ENCODE assay signal across 13 cellular contexts in the genomic region with DNA sequence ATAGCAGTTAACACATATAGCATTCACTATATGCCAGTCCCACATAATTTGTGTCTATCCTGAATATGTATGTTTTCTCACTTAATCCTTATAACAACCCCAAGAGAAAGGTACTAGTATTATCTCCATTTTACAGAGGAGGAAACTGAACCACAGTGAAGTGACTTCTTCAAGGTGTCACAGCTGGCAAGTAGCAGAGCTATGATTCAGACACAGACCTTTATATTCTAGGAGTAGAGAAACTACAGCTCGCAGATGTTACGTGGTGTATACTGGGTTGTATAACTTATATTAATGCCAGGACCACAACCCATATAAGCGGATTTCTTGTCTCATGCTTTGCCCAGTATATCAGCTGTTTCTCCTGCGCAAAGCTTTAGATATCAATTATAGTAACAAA. TPM values are rescaled to one million over a fixed set of nuclear protein-coding genes. Genes with fewer than 3 reads are reported as not detected.
DNase-seq lines count a peak whose midpoint lies in the region; ATAC-seq lines count a peak whose summit lies in the region.
"Had no signal": no experiment of that assay in that cellular context is flagged by ENCODE, and none has a peak within 500 bp of the region (broad histone marks: within the 10 kb centered on the region; RNA-seq: fewer than 3 reads in every experiment).

No MANE protein-coding gene starts in this region.

- peak overlapping the region; percentile 52 for H3K27ac ChIP-seq in KOPT-K1 (ENCODE audit: low read depth, low read length, poor library complexity, severe bottlenecking)
- H3K27ac ChIP-seq: upper lobe of left lung had no signal

- no peaks in the 10 kb centered on the region for H3K27me3 ChIP-seq in MG63
- H3K27me3 ChIP-seq: esophagus muscularis mucosa, upper lobe of left lung had no signal

- peak overlapping the region; percentile 17 for H3K27ac Mint-ChIP-seq in activated CD4-positive, alpha-beta T cell treated with anti-CD3 and anti-CD28 coated beads, Interleukin-2, amount 10 ng/mL, durations not matched to agents 24 days and 14 days
- no peak overlapping the region for H3K27ac Mint-ChIP-seq in activated naive CD8-positive, alpha-beta T cell treated with anti-CD3 and anti-CD28 coated beads, Interleukin-2, amount 50 U/mL, for 24 hours
- H3K27ac Mint-ChIP-seq in natural killer cell treated with Interleukin-12 subunit alpha and Interleukin-12 subunit beta and Interleukin-15 and Interleukin-18, amount 100 ng/mL, for 72 hours = peak overlapping the region; percentile 76 to 86
- H3K27ac Mint-ChIP-seq in activated T-helper 2 cell treated with anti-CD3 and anti-CD28 coated beads, Interferon-gamma antibody, Interleukin-2, Interleukin-4, amounts not matched to agents 10 μg/mL and 5 μg/mL and 100 μg/mL, durations not matched to agents 14 hours and 24 hours and 36 hours = no peak overlapping the region

- peaks cover 61% of the 10 kb centered on the region for H3K36me3 Mint-ChIP-seq in activated CD4-positive, alpha-beta T cell treated with anti-CD3 and anti-CD28 coated beads, Interleukin-2, amount 10 ng/mL, durations not matched to agents 24 days and 14 days (ENCODE audit: low read depth)
- H3K36me3 Mint-ChIP-seq in activated naive CD8-positive, alpha-beta T cell treated with anti-CD3 and anti-CD28 coated beads, Interleukin-2, amount 50 U/mL, for 24 hours (ENCODE audit: low read depth) = peaks cover 46% of the 10 kb centered on the region
- H3K36me3 Mint-ChIP-seq in natural killer cell treated with Interleukin-12 subunit alpha and Interleukin-12 subunit beta and Interleukin-15 and Interleukin-18, amount 100 ng/mL, for 72 hours = peaks cover 45% of the 10 kb centered on the region
- H3K36me3 Mint-ChIP-seq in activated T-helper 2 cell treated with anti-CD3 and anti-CD28 coated beads, Interferon-gamma antibody, Interleukin-2, Interleukin-4, amounts not matched to agents 10 μg/mL and 5 μg/mL and 100 μg/mL, durations not matched to agents 14 hours and 24 hours and 36 hours (ENCODE audit: low read depth) = peaks cover 70% of the 10 kb centered on the region

- peaks cover 31% of the 10 kb centered on the region for H3K4me1 Mint-ChIP-seq in activated CD4-positive, alpha-beta T cell treated with anti-CD3 and anti-CD28 coated beads, Interleukin-2, amount 10 ng/mL, durations not matched to agents 24 days and 14 days
- H3K4me1 Mint-ChIP-seq in activated naive CD8-positive, alpha-beta T cell treated with anti-CD3 and anti-CD28 coated beads, Interleukin-2, amount 50 U/mL, for 24 hours = peaks cover 54% of the 10 kb centered on the region
- peaks cover 45 to 55% of the 10 kb centered on the region in 2 donors for H3K4me1 Mint-ChIP-seq in natural killer cell treated with Interleukin-12 subunit alpha and Interleukin-12 subunit beta and Interleukin-15 and Interleukin-18, amount 100 ng/mL, for 72 hours (ENCODE audit: low read depth in 2 of 2)
- peaks cover 29% of the 10 kb centered on the region for H3K4me1 Mint-ChIP-seq in activated T-helper 2 cell treated with anti-CD3 and anti-CD28 coated beads, Interferon-gamma antibody, Interleukin-2, Interleukin-4, amounts not matched to agents 10 μg/mL and 5 μg/mL and 100 μg/mL, durations not matched to agents 14 hours and 24 hours and 36 hours (ENCODE audit: low read depth)

- H3K4me3 Mint-ChIP-seq in activated CD4-positive, alpha-beta T cell treated with anti-CD3 and anti-CD28 coated beads, Interleukin-2, amount 10 ng/mL, durations not matched to agents 24 days and 14 days = no peak overlapping the region
- H3K4me3 Mint-ChIP-seq in activated naive CD8-positive, alpha-beta T cell treated with anti-CD3 and anti-CD28 coated beads, Interleukin-2, amount 50 U/mL, for 24 hours = no peak overlapping the region
- peak overlapping the region; percentile 67 for H3K4me3 Mint-ChIP-seq in natural killer cell treated with Interleukin-12 subunit alpha and Interleukin-12 subunit beta and Interleukin-15 and Interleukin-18, amount 100 ng/mL, for 72 hours
- no peak overlapping the region for H3K4me3 Mint-ChIP-seq in activated T-helper 2 cell treated with anti-CD3 and anti-CD28 coated beads, Interferon-gamma antibody, Interleukin-2, Interleukin-4, amounts not matched to agents 10 μg/mL and 5 μg/mL and 100 μg/mL, durations not matched to agents 14 hours and 24 hours and 36 hours (ENCODE audit: low read depth)
- H3K4me3 Mint-ChIP-seq: activated naive CD4-positive, alpha-beta T cell treated with anti-CD3 and anti-CD28 coated beads, Interleukin-2, amount 10 ng/mL, durations not matched to agents 7 days and 5 days had no signal

- no peak for DNase-seq in activated CD4-positive, alpha-beta T cell treated with anti-CD3 and anti-CD28 coated beads, Interleukin-2, amount 10 ng/mL, durations not matched to agents 24 days and 14 days
- DNase-seq in activated CD4-positive, alpha-beta T cell treated with anti-CD3 and anti-CD28 coated beads for 4 hours = no peak
- no peak for DNase-seq in activated naive CD8-positive, alpha-beta T cell treated with anti-CD3 and anti-CD28 coated beads, Interleukin-2, amount 50 U/mL, for 24 hours
- DNase-seq in natural killer cell treated with Interleukin-12 subunit alpha and Interleukin-12 subunit beta and Interleukin-15 and Interleukin-18, amount 100 ng/mL, for 72 hours (ENCODE audit: low spot score) = no peak
- DNase-seq in MG63 (no peak), DMS153 (lab: John Stamatoyannopoulos, UW) (no peak)
- DNase-seq in activated T-helper 2 cell treated with anti-CD3 and anti-CD28 coated beads, Interferon-gamma antibody, Interleukin-2, Interleukin-4, amounts not matched to agents 10 μg/mL and 5 μg/mL and 100 μg/mL, durations not matched to agents 14 hours and 24 hours and 36 hours (ENCODE audit: low spot score) = no peak
- DNase-seq: GOT3, left ventricle myocardium superior had no signal

- intact Hi-C loops in activated CD4-positive, alpha-beta T cell treated with anti-CD3 and anti-CD28 coated beads, Interleukin-2, amount 10 ng/mL, durations not matched to agents 24 days and 14 days (cut with micrococcal nuclease) = loop anchor here (1.0 to 10.0 kb wide), 6 partner anchors 42 to 1326 kb away; no protein-coding TSS in a partner anchor
- intact Hi-C loops in activated T-helper 2 cell treated with anti-CD3 and anti-CD28 coated beads, Interferon-gamma antibody, Interleukin-2, Interleukin-4, amounts not matched to agents 10 μg/mL and 5 μg/mL and 100 μg/mL, durations not matched to agents 14 hours and 24 hours and 36 hours (cut with micrococcal nuclease) = loop anchor here (1.0 to 5.0 kb wide), 5 partner anchors 12 to 409 kb away; no protein-coding TSS in a partner anchor

- H3K36me3 ChIP-seq in KOPT-K1 (ENCODE audit: insufficient read depth, low read length) (peaks cover 74% of the 10 kb centered on the region), MG63 (no peaks in the 10 kb centered on the region)

- no peaks in the 10 kb centered on the region for H3K9me3 ChIP-seq in KOPT-K1 (ENCODE audit: insufficient read depth, low read length, poor library complexity, severe bottlenecking)
- no peaks in the 10 kb centered on the region for H3K9me3 ChIP-seq in MG63
- H3K9me3 ChIP-seq: esophagus muscularis mucosa, upper lobe of left lung had no signal

- H3K9me3 Mint-ChIP-seq in activated CD4-positive, alpha-beta T cell treated with anti-CD3 and anti-CD28 coated beads, Interleukin-2, amount 10 ng/mL, durations not matched to agents 24 days and 14 days = no peaks in the 10 kb centered on the region
- no peaks in the 10 kb centered on the region for H3K9me3 Mint-ChIP-seq in activated naive CD8-positive, alpha-beta T cell treated with anti-CD3 and anti-CD28 coated beads, Interleukin-2, amount 50 U/mL, for 24 hours
- no peaks in the 10 kb centered on the region for H3K9me3 Mint-ChIP-seq in natural killer cell treated with Interleukin-12 subunit alpha and Interleukin-12 subunit beta and Interleukin-15 and Interleukin-18, amount 100 ng/mL, for 72 hours
- H3K9me3 Mint-ChIP-seq in activated T-helper 2 cell treated with anti-CD3 and anti-CD28 coated beads, Interferon-gamma antibody, Interleukin-2, Interleukin-4, amounts not matched to agents 10 μg/mL and 5 μg/mL and 100 μg/mL, durations not matched to agents 14 hours and 24 hours and 36 hours = no peaks in the 10 kb centered on the region
- H3K9me3 Mint-ChIP-seq: activated naive CD4-positive, alpha-beta T cell treated with anti-CD3 and anti-CD28 coated beads, Interleukin-2, amount 10 ng/mL, durations not matched to agents 7 days and 5 days had no signal

- H3K4me3 ChIP-seq in MG63 = no peak overlapping the region
- H3K4me3 ChIP-seq: esophagus muscularis mucosa, upper lobe of left lung had no signal

- ATAC-seq in activated naive CD8-positive, alpha-beta T cell treated with anti-CD3 and anti-CD28 coated beads, Interleukin-2, amount 50 U/mL, for 24 hours = peak; percentile 69
- ATAC-seq in natural killer cell treated with Interleukin-12 subunit alpha and Interleukin-12 subunit beta and Interleukin-15 and Interleukin-18, amount 100 ng/mL, for 72 hours = peak; percentile 57 to 79

- no peaks in the 10 kb centered on the region for H3K27me3 Mint-ChIP-seq in activated CD4-positive, alpha-beta T cell treated with anti-CD3 and anti-CD28 coated beads, Interleukin-2, amount 10 ng/mL, durations not matched to agents 24 days and 14 days
- H3K27me3 Mint-ChIP-seq in activated naive CD8-positive, alpha-beta T cell treated with anti-CD3 and anti-CD28 coated beads, Interleukin-2, amount 50 U/mL, for 24 hours = no peaks in the 10 kb centered on the region
- no peaks in the 10 kb centered on the region for H3K27me3 Mint-ChIP-seq in natural killer cell treated with Interleukin-12 subunit alpha and Interleukin-12 subunit beta and Interleukin-15 and Interleukin-18, amount 100 ng/mL, for 72 hours
- H3K27me3 Mint-ChIP-seq in activated T-helper 2 cell treated with anti-CD3 and anti-CD28 coated beads, Interferon-gamma antibody, Interleukin-2, Interleukin-4, amounts not matched to agents 10 μg/mL and 5 μg/mL and 100 μg/mL, durations not matched to agents 14 hours and 24 hours and 36 hours (ENCODE audit: low read depth) = no peaks in the 10 kb centered on the region
- H3K27me3 Mint-ChIP-seq: activated naive CD4-positive, alpha-beta T cell treated with anti-CD3 and anti-CD28 coated beads, Interleukin-2, amount 10 ng/mL, durations not matched to agents 7 days and 5 days had no signal

RNA-seq across cellular contexts. Expression of a gene that starts 29.5 kb away (rescaled TPM):
- 55.4 and 62.6 TPM in 2 replicates for total RNA-seq in activated CD4-positive, alpha-beta T cell treated with anti-CD3 and anti-CD28 coated beads, Interleukin-2, amount 10 ng/mL, durations not matched to agents 24 days and 14 days
- 10 to 100 TPM; 38.9 to 79.4 TPM for total RNA-seq in natural killer cell treated with Interleukin-12 subunit alpha and Interleukin-12 subunit beta and Interleukin-15 and Interleukin-18, amount 100 ng/mL, for 72 hours
- total RNA-seq in MG63 (2014; rRNA removed; shearing (Covaris generic); ENCODE audit: low replicate concordance) = 14.5 and 26.2 TPM in 2 replicates
- total RNA-seq in activated T-helper 2 cell treated with anti-CD3 and anti-CD28 coated beads, Interferon-gamma antibody, Interleukin-2, Interleukin-4, amounts not matched to agents 10 μg/mL and 5 μg/mL and 100 μg/mL, durations not matched to agents 14 hours and 24 hours and 36 hours = 48.0 and 50.4 TPM in 2 replicates

Comparison
In these comparisons a context has a peak if more than half of its experiments do, and no peak if none do; other contexts are left out.
1. H3K27ac Mint-ChIP-seq: peak in activated CD4-positive, alpha-beta T cell treated with anti-CD3 and anti-CD28 coated beads, Interleukin-2, amount 10 ng/mL, durations not matched to agents 24 days and 14 days (single experiment) and natural killer cell treated with Interleukin-12 subunit alpha and Interleukin-12 subunit beta and Interleukin-15 and Interleukin-18, amount 100 ng/mL, for 72 hours (2 of 2); none in activated naive CD8-positive, alpha-beta T cell treated with anti-CD3 and anti-CD28 coated beads, Interleukin-2, amount 50 U/mL, for 24 hours (single experiment) and activated T-helper 2 cell treated with anti-CD3 and anti-CD28 coated beads, Interferon-gamma antibody, Interleukin-2, Interleukin-4, amounts not matched to agents 10 μg/mL and 5 μg/mL and 100 μg/mL, durations not matched to agents 14 hours and 24 hours and 36 hours (single experiment).